1 cellular context compared by ENCODE assay signal in the genomic region with DNA sequence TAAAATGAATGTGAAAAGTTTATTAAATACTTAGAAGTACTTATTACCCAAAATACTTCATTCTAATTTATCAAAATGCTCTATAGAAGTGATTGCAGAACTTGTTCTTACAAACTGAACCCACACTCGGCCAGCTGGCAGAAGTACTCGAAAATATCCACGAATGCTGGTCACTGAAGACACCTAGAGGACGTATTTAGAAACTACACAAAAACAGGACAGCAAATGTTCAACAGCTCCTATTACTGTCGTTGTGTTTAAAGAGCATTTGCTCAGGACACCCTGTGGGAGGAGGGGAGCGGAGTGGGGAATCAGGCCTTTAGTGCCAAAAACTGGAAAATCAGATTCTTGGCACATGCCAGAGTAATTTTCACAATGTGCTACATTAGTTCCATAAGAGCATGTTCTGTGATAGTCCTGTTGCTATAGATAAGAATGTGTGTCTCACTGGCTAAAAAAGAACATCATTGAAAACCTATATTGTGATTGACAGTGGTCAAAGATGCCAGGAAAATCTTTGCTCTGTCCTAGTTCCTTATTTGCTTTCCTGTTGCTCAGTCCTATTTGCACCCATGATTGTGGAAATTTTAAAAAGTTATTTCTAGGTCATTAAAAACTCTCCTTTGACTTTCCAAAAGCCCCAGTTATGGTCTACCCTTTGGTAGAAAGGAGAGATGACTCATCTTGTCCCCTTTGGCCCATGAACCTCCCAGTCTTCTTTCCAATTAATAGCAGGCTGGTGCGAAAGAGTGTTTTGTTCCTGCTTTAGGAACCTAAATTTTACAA.
TF ChIP-seq lines count a peak whose summit lies in the region.

No MANE protein-coding gene starts in this region.

TF ChIP-seq in IMR-90, 13 proteins besides CTCF, POLR2A, EP300 and RAD21:
- TF ChIP-seq MXI1 (IDR thresholded peaks at IDR 0.05; ENCODE audit: borderline replicate concordance, low read depth, low read length) = no peak
- TF ChIP-seq, protein P1, sequence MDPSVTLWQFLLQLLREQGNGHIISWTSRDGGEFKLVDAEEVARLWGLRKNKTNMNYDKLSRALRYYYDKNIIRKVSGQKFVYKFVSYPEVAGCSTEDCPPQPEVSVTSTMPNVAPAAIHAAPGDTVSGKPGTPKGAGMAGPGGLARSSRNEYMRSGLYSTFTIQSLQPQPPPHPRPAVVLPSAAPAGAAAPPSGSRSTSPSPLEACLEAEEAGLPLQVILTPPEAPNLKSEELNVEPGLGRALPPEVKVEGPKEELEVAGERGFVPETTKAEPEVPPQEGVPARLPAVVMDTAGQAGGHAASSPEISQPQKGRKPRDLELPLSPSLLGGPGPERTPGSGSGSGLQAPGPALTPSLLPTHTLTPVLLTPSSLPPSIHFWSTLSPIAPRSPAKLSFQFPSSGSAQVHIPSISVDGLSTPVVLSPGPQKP (IDR thresholded peaks at IDR 0.05; ENCODE audit: borderline replicate concordance, low read depth, low read length) = no peak
- TF ChIP-seq SMC3 (IDR thresholded peaks at IDR 0.05; ENCODE audit: low read depth, low read length) = peak; percentile 74
- TF ChIP-seq CHD1 (IDR thresholded peaks at IDR 0.05; ENCODE audit: low read depth, low read length) = no peak
